20 cellular contexts compared by ENCODE assay signal in genomic region chr2:8541636-8542035, GRCh38.
DNase-seq lines count a peak whose midpoint lies in the region; ATAC-seq and TF ChIP-seq lines count a peak whose summit lies in the region.
"Had no signal": no experiment of that assay in that cellular context is flagged by ENCODE, and none has a peak within 500 bp of the region (broad histone marks: within the 10 kb centered on the region; RNA-seq: fewer than 3 reads in every experiment).

No MANE protein-coding gene starts in this region.

- H3K79me2 ChIP-seq in H9 (ENCODE audit: insufficient read depth, low read length) (no peaks in the 10 kb centered on the region), parathyroid adenoma (peaks cover 19% of the 10 kb centered on the region)

- H3K9me3 ChIP-seq in H9 (ENCODE audit: control insufficient read depth, low read depth, low read length) (no peaks in the 10 kb centered on the region), parathyroid adenoma (ENCODE audit: control insufficient read depth, low read length) (no peaks in the 10 kb centered on the region)
- H3K9me3 ChIP-seq: body of pancreas, gastrocnemius medialis, left lung, upper lobe of left lung had no signal

- H2AFZ ChIP-seq in H9 (ENCODE audit: low read length) (no peak overlapping the region), parathyroid adenoma (no peak overlapping the region)

- H2BK5ac ChIP-seq in H9 (ENCODE audit: insufficient read length, low read length): no peak overlapping the region

- H3K27me3 Mint-ChIP-seq in activated CD4-positive, alpha-beta T cell treated with anti-CD3 and anti-CD28 coated beads, Interleukin-2, amount 10 ng/mL, durations not matched to agents 24 days and 14 days: no peaks in the 10 kb centered on the region
- peaks cover 6% of the 10 kb centered on the region for H3K27me3 Mint-ChIP-seq in H9 (ENCODE audit: low read depth)
- no peaks in the 10 kb centered on the region for H3K27me3 Mint-ChIP-seq in activated naive CD8-positive, alpha-beta T cell treated with anti-CD3 and anti-CD28 coated beads, Interleukin-2, amount 10 ng/mL, durations not matched to agents 7 days and 5 days
- H3K27me3 Mint-ChIP-seq: CD8-positive, alpha-beta memory T cell had no signal

- H2BK20ac ChIP-seq in H9 (ENCODE audit: low read depth, low read length, poor library complexity, severe bottlenecking): no peak overlapping the region

- H4K20me1 ChIP-seq in H9 (ENCODE audit: control insufficient read depth, insufficient read depth, insufficient read length): no peaks in the 10 kb centered on the region

- no peak overlapping the region for H2BK15ac ChIP-seq in H9 (ENCODE audit: low read depth, low read length)

- H3K4ac ChIP-seq in H9 (ENCODE audit: low read depth, low read length): no peak overlapping the region

- H3K4me2 ChIP-seq in H9 (ENCODE audit: insufficient read depth, insufficient read length, low read length) (no peak overlapping the region), parathyroid adenoma (ENCODE audit: low read length) (peak overlapping the region; percentile 21)
- H3K4me2 ChIP-seq: smooth muscle cell had no signal

- H3K27ac ChIP-seq in H9 (ENCODE audit: insufficient read length, low read depth, low read length): no peak overlapping the region
- H3K27ac ChIP-seq in parathyroid adenoma: peak overlapping the region; percentile 100
- H3K27ac ChIP-seq: body of pancreas, epithelial cell of prostate, gastrocnemius medialis had no signal

- H3K4me3 Mint-ChIP-seq in activated CD4-positive, alpha-beta T cell treated with anti-CD3 and anti-CD28 coated beads, Interleukin-2, amount 10 ng/mL, durations not matched to agents 24 days and 14 days: peak overlapping the region; percentile 74
- no peak overlapping the region for H3K4me3 Mint-ChIP-seq in H9
- peak overlapping the region; percentile 64 for H3K4me3 Mint-ChIP-seq in activated naive CD8-positive, alpha-beta T cell treated with anti-CD3 and anti-CD28 coated beads, Interleukin-2, amount 10 ng/mL, durations not matched to agents 7 days and 5 days
- H3K4me3 Mint-ChIP-seq: activated naive CD4-positive, alpha-beta T cell treated with anti-CD3 and anti-CD28 coated beads for 36 hours had no signal

- no peak overlapping the region for H4K5ac ChIP-seq in H9 (ENCODE audit: insufficient read length, low read depth, low read length)

- no CpG with 5 or more reads among the region's 14 CpGs for WGBS in H9 (ENCODE audit: extremely low coverage, insufficient read length, low lambda C conversion rate)

- H3K9ac ChIP-seq in H9 (ENCODE audit: extremely low read depth, insufficient read length, low read length) (no peak overlapping the region), parathyroid adenoma (no peak overlapping the region)

- intact Hi-C loops in activated CD4-positive, alpha-beta T cell treated with anti-CD3 and anti-CD28 coated beads, Interleukin-2, amount 10 ng/mL, durations not matched to agents 24 days and 14 days (cut with micrococcal nuclease): loop anchor here (2.0 to 10.0 kb wide), 7 partner anchors 53 to 1111 kb away; no protein-coding TSS in a partner anchor

- no peak overlapping the region for H3K14ac ChIP-seq in H9 (ENCODE audit: insufficient read depth, low read length)

- POLR2A ChIA-PET in activated naive CD8-positive, alpha-beta T cell treated with anti-CD3 and anti-CD28 coated beads, Interleukin-2, amount 10 ng/mL, durations not matched to agents 7 days and 5 days (lab: Charles Lee): interaction anchor here (0.7 to 8.4 kb wide), 6 partner anchors 25 to 232 kb away, joined by 3 to 122 read pairs (median 6); partner anchors contain the start of gene ID2

- H3K36me3 ChIP-seq in parathyroid adenoma (ENCODE audit: control insufficient read depth, insufficient read depth, low read length): no peaks in the 10 kb centered on the region
- H3K36me3 ChIP-seq: gastrocnemius medialis, left lung, upper lobe of left lung had no signal

- no peak overlapping the region for H2BK12ac ChIP-seq in H9 (ENCODE audit: insufficient read length, low read depth, low read length)

- no peak overlapping the region for H3K18ac ChIP-seq in H9 (ENCODE audit: insufficient read length, low read depth, low read length)

- DNase-seq in activated CD4-positive, alpha-beta T cell treated with anti-CD3 and anti-CD28 coated beads, Interleukin-2, amount 10 ng/mL, durations not matched to agents 24 days and 14 days: no peak
- DNase-seq in activated CD4-positive, alpha-beta T cell treated with anti-CD3 and anti-CD28 coated beads for 48 hours: no peak
- DNase-seq in H9: peak; percentile 10
- DNase-seq in activated naive CD8-positive, alpha-beta T cell treated with anti-CD3 and anti-CD28 coated beads, Interleukin-2, amount 10 ng/mL, durations not matched to agents 7 days and 5 days: no peak
- DNase-seq: activated naive CD4-positive, alpha-beta T cell treated with anti-CD3 and anti-CD28 coated beads for 36 hours; cortex of kidney; EL; gastrocnemius medialis; Karpas-422; left lung; upper lobe of left lung had no signal

- no peak overlapping the region for H2BK120ac ChIP-seq in H9 (ENCODE audit: low read depth, low read length, poor library complexity, severe bottlenecking)

- no peak overlapping the region for H2AK5ac ChIP-seq in H9 (ENCODE audit: insufficient read length, low read length)

- peak overlapping the region; percentile 99 for H3K27ac Mint-ChIP-seq in activated CD4-positive, alpha-beta T cell treated with anti-CD3 and anti-CD28 coated beads, Interleukin-2, amount 10 ng/mL, durations not matched to agents 24 days and 14 days
- no peak overlapping the region for H3K27ac Mint-ChIP-seq in H9
- H3K27ac Mint-ChIP-seq in activated naive CD8-positive, alpha-beta T cell treated with anti-CD3 and anti-CD28 coated beads, Interleukin-2, amount 10 ng/mL, durations not matched to agents 7 days and 5 days: peak overlapping the region; percentile 97
- H3K27ac Mint-ChIP-seq: progenitor cell of endocrine pancreas had no signal

- H3K23me2 ChIP-seq in H9 (ENCODE audit: insufficient read length, low read depth, low read length, poor library complexity, severe bottlenecking): no peaks in the 10 kb centered on the region

- H3K56ac ChIP-seq in H9 (ENCODE audit: insufficient read length, low read depth, low read length): no peak overlapping the region

- H3K27me3 ChIP-seq in H9 (ENCODE audit: insufficient read depth, low read length) (no peaks in the 10 kb centered on the region), parathyroid adenoma (ENCODE audit: control insufficient read depth, insufficient read depth, low read length) (no peaks in the 10 kb centered on the region)
- H3K27me3 ChIP-seq: body of pancreas, gastrocnemius medialis, left lung, upper lobe of left lung had no signal

- no peaks in the 10 kb centered on the region for H3K36me3 Mint-ChIP-seq in activated CD4-positive, alpha-beta T cell treated with anti-CD3 and anti-CD28 coated beads, Interleukin-2, amount 10 ng/mL, durations not matched to agents 24 days and 14 days (ENCODE audit: low read depth)
- H3K36me3 Mint-ChIP-seq in H9 (ENCODE audit: insufficient read depth in 1 of 3, low read depth in 3 of 3): no peaks in the 10 kb centered on the region
- no peaks in the 10 kb centered on the region for H3K36me3 Mint-ChIP-seq in activated naive CD8-positive, alpha-beta T cell treated with anti-CD3 and anti-CD28 coated beads, Interleukin-2, amount 10 ng/mL, durations not matched to agents 7 days and 5 days
- H3K36me3 Mint-ChIP-seq: CD8-positive, alpha-beta memory T cell had no signal

- H3K4me1 ChIP-seq in H9 (ENCODE audit: insufficient read depth, low read length): no peaks in the 10 kb centered on the region
- H3K4me1 ChIP-seq in parathyroid adenoma: peaks cover 79% of the 10 kb centered on the region

- TF ChIP-seq CTCF in H9 (conservative IDR thresholded peaks at IDR 0.05) (no peak), parathyroid adenoma (IDR thresholded peaks at IDR 0.05) (no peak)

- H3K4me1 Mint-ChIP-seq in activated CD4-positive, alpha-beta T cell treated with anti-CD3 and anti-CD28 coated beads, Interleukin-2, amount 10 ng/mL, durations not matched to agents 24 days and 14 days: peaks cover 85% of the 10 kb centered on the region
- peaks cover 12 to 24% of the 10 kb centered on the region in 2 experiments for H3K4me1 Mint-ChIP-seq in H9
- H3K4me1 Mint-ChIP-seq in activated naive CD8-positive, alpha-beta T cell treated with anti-CD3 and anti-CD28 coated beads, Interleukin-2, amount 10 ng/mL, durations not matched to agents 7 days and 5 days: peaks cover 84% of the 10 kb centered on the region

- no peaks in the 10 kb centered on the region for H3K79me1 ChIP-seq in H9 (ENCODE audit: insufficient read depth, low read depth, low read length, poor library complexity, severe bottlenecking)

- H4K8ac ChIP-seq in H9 (replicated peaks; ENCODE audit: insufficient read length, low read depth, low read length): no peak overlapping the region

- no peak overlapping the region for H3T11ph ChIP-seq in H9 (ENCODE audit: low read length)

- no peaks in the 10 kb centered on the region for H3K9me3 Mint-ChIP-seq in activated CD4-positive, alpha-beta T cell treated with anti-CD3 and anti-CD28 coated beads, Interleukin-2, amount 10 ng/mL, durations not matched to agents 24 days and 14 days
- no peaks in the 10 kb centered on the region; a peak in 1 of 5 replicates for H3K9me3 Mint-ChIP-seq in H9
- H3K9me3 Mint-ChIP-seq in activated naive CD8-positive, alpha-beta T cell treated with anti-CD3 and anti-CD28 coated beads, Interleukin-2, amount 10 ng/mL, durations not matched to agents 7 days and 5 days: no peaks in the 10 kb centered on the region
- H3K9me3 Mint-ChIP-seq: activated naive CD4-positive, alpha-beta T cell treated with anti-CD3 and anti-CD28 coated beads for 36 hours; CD8-positive, alpha-beta memory T cell had no signal

- ATAC-seq in activated naive CD8-positive, alpha-beta T cell treated with anti-CD3 and anti-CD28 coated beads, Interleukin-2, amount 10 ng/mL, durations not matched to agents 7 days and 5 days (ENCODE audit: low read depth): no peak
- no peak for ATAC-seq in HG02571 (IDR thresholded peaks at IDR 0.05; ENCODE audit: unreplicated experiment)
- no peak for ATAC-seq in GM21381 (IDR thresholded peaks at IDR 0.05; ENCODE audit: unreplicated experiment)
- ATAC-seq in GM18870 (IDR thresholded peaks at IDR 0.05; ENCODE audit: unreplicated experiment): no peak
- ATAC-seq: body of pancreas, gastrocnemius medialis, left lung had no signal

- no peak overlapping the region for H3K23ac ChIP-seq in H9 (ENCODE audit: insufficient read length, low read depth, low read length)

- no peak overlapping the region for H4K91ac ChIP-seq in H9 (ENCODE audit: insufficient read length, low read depth, low read length)

- no peak overlapping the region for H3K4me3 ChIP-seq in parathyroid adenoma (ENCODE audit: low read depth, low read length)
- H3K4me3 ChIP-seq: body of pancreas, gastrocnemius medialis, left lung, smooth muscle cell, upper lobe of left lung had no signal

Comparison
In these comparisons a context has a peak if more than half of its experiments do, and no peak if none do; other contexts are left out.
1. H3K27ac Mint-ChIP-seq: peak in activated CD4-positive, alpha-beta T cell treated with anti-CD3 and anti-CD28 coated beads, Interleukin-2, amount 10 ng/mL, durations not matched to agents 24 days and 14 days (single experiment) and activated naive CD8-positive, alpha-beta T cell treated with anti-CD3 and anti-CD28 coated beads, Interleukin-2, amount 10 ng/mL, durations not matched to agents 7 days and 5 days (single experiment); none in H9 (0 of 3).
2. H3K4me3 Mint-ChIP-seq: peak in activated CD4-positive, alpha-beta T cell treated with anti-CD3 and anti-CD28 coated beads, Interleukin-2, amount 10 ng/mL, durations not matched to agents 24 days and 14 days (single experiment) and activated naive CD8-positive, alpha-beta T cell treated with anti-CD3 and anti-CD28 coated beads, Interleukin-2, amount 10 ng/mL, durations not matched to agents 7 days and 5 days (single experiment); none in H9 (0 of 2).